1 cellular context compared by ENCODE assay signal in the genomic region with DNA sequence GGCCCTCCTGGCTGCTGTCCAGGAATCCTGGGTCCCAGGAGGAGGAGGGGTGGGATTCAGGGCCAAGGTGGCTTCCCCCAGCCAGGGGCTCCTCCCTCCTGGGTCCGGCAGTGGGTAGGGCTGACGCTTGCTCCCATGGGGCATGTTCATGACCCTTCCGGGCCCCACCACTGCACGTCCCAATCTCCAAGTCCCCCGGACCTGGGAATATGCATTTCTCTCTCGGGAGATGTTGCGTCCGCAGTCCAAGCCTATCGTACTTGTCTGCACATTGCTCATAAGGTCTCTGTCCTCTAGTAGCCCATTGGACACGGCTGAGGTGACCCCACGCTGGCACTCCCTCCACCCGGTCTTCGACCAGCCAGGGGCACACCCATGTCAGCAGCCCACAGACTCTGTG.
TF ChIP-seq lines count a peak whose summit lies in the region.

No MANE protein-coding gene starts in this region.

TF ChIP-seq in H1, 55 proteins besides CTCF, POLR2A, EP300 and RAD21:
- TF ChIP-seq EZH2 (IDR thresholded peaks at IDR 0.05; ENCODE audit: low read depth, low read length, severe bottlenecking) = no peak
- TF ChIP-seq SAP30 (IDR thresholded peaks at IDR 0.05; ENCODE audit: insufficient read depth, insufficient replicate concordance, low read length) = no peak
- TF ChIP-seq GTF2F1 (IDR thresholded peaks at IDR 0.05; ENCODE audit: borderline replicate concordance, low read depth, low read length) = no peak
- TF ChIP-seq RBBP5 (IDR thresholded peaks at IDR 0.05; ENCODE audit: borderline replicate concordance, low read depth, low read length) = no peak
- TF ChIP-seq CHD2 (IDR thresholded peaks at IDR 0.05; ENCODE audit: low read length) = no peak
- TF ChIP-seq TEAD4 (IDR thresholded peaks at IDR 0.05; ENCODE audit: low read depth, low read length) = no peak
- TF ChIP-seq CTBP2 (IDR thresholded peaks at IDR 0.05; ENCODE audit: borderline replicate concordance, insufficient read depth, insufficient read length, low read length) = no peak
- no peak for TF ChIP-seq TBP (IDR thresholded peaks at IDR 0.05; ENCODE audit: low read depth, low read length)
- TF ChIP-seq, protein P1, sequence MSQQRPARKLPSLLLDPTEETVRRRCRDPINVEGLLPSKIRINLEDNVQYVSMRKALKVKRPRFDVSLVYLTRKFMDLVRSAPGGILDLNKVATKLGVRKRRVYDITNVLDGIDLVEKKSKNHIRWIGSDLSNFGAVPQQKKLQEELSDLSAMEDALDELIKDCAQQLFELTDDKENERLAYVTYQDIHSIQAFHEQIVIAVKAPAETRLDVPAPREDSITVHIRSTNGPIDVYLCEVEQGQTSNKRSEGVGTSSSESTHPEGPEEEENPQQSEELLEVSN (IDR thresholded peaks at IDR 0.05) = no peak
- no peak for TF ChIP-seq POLR2AphosphoS5 (IDR thresholded peaks at IDR 0.05; ENCODE audit: low read depth, low read length)
